ENCODE assay signal across 10 cellular contexts in the genomic region with DNA sequence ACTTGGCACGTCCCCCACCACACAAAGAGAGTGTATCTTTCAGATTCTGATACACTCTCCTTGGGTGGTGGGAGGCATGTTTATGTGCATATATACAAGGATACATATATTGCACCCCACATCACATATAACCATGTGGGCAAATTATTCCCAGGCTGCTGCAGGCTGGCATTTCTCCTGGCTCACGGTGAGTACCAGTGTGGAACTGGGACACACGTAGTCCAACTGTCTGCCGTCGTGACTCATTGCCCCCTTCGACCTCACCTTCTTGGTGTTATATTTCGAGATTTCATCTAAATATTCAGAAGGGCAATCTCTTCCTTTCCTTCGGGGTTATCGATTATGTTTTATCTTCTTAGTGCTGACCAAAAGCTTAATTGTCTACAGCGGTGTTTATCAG. TPM values are rescaled to one million over a fixed set of nuclear protein-coding genes. Genes with fewer than 3 reads are reported as not detected.
"Had no signal": no experiment of that assay in that cellular context is flagged by ENCODE, and none has a peak within 500 bp of the region (broad histone marks: within the 10 kb centered on the region; RNA-seq: fewer than 3 reads in every experiment).

No MANE protein-coding gene starts in this region.

- H3K4me3 ChIP-seq: GM23248, HAP-1, K562 had no signal

- H2AFZ ChIP-seq: GM23248 had no signal

- H3K27ac ChIP-seq: GM23248 had no signal

- H3K9ac ChIP-seq: GM23248 had no signal

- H3K36me3 ChIP-seq: HAP-1 had no signal

- DNase-seq: GM23248, GOT3, H7, HFFc6, IMR-90, KG1 had no signal

- H3K4me1 ChIP-seq: HAP-1 had no signal

- H3K9me3 ChIP-seq: HAP-1 had no signal

- ATAC-seq: HCT116, K562 had no signal

RNA-seq across cellular contexts. Expression of gene ARHGAP44, which starts 24.4 kb away (rescaled TPM):
- total RNA-seq: HT-29 had no signal
